8 cellular contexts compared by ENCODE assay signal in genomic region chr4:2797545-2798305, GRCh38. TPM values are rescaled to one million over a fixed set of nuclear protein-coding genes. Genes with fewer than 3 reads are reported as not detected.
DNase-seq lines count a peak whose midpoint lies in the region; ATAC-seq and TF ChIP-seq lines count a peak whose summit lies in the region.

No MANE protein-coding gene starts in this region.

- ATAC-seq in GM18519 (IDR thresholded peaks at IDR 0.05; ENCODE audit: low FRiP score, unreplicated experiment), result no peak

- no peak overlapping the region for H3K27ac ChIP-seq in HEK293 (ENCODE audit: extremely low read depth, low read depth, low read length)
- peak overlapping the region; percentile 76 to 89 (median 86) for H3K27ac ChIP-seq in esophagus squamous epithelium
- H3K27ac ChIP-seq in skin epidermis, result peak overlapping the region; percentile 19 to 96 (median 92)
- no peak overlapping the region for H3K27ac ChIP-seq in SJCRH30

- no peaks in the 10 kb centered on the region for H3K36me3 ChIP-seq in HEK293 (ENCODE audit: control insufficient read depth in 2 of 2, insufficient read depth in 1 of 2, low read length in 2 of 2)
- no peaks in the 10 kb centered on the region for H3K36me3 ChIP-seq in esophagus squamous epithelium
- H3K36me3 ChIP-seq in SJCRH30, result no peaks in the 10 kb centered on the region

- POLR2A ChIA-PET in HEK293 (lab: Yijun Ruan, JAX), result no interaction called here

- TF ChIP-seq CTCF in HEK293 (tag by site-specific recombination; IDR thresholded peaks at IDR 0.05), result no peak
- no peak for TF ChIP-seq CTCF in esophagus squamous epithelium (IDR thresholded peaks at IDR 0.05)

- H3K4me3 ChIP-seq in HEK293 (ENCODE audit: low read depth, low read length) (no peak overlapping the region), esophagus squamous epithelium (peak overlapping the region in 1 of 4 donors; percentile 52), skin epidermis (peak overlapping the region in 4 of 7 experiments; percentile 1 to 37 (median 24)), SJCRH30 (no peak overlapping the region)

- intact Hi-C loops in esophagus squamous epithelium (cut with DNase I), result no loop called here

- H3K9me3 ChIP-seq in HEK293 (ENCODE audit: control insufficient read depth, insufficient read depth, low read depth, low read length) (no peaks in the 10 kb centered on the region), esophagus squamous epithelium (no peaks in the 10 kb centered on the region), SJCRH30 (replicated peaks) (no peaks in the 10 kb centered on the region)

- no peak for TF ChIP-seq POLR2A in esophagus squamous epithelium (IDR thresholded peaks at IDR 0.05)

- H3K4me1 ChIP-seq in HEK293 (ENCODE audit: control insufficient read depth, insufficient read depth, low read length) (no peaks in the 10 kb centered on the region), esophagus squamous epithelium (peaks cover 88 to 100% (median 88%) of the 10 kb centered on the region in 3 donors), SJCRH30 (peaks cover 58% of the 10 kb centered on the region)

- 67 to 85% methylated on average over 4 to 11 of the region's 23 CpGs for WGBS in esophagus squamous epithelium, 2 donors

- CTCF ChIA-PET in HEK293 (lab: Yijun Ruan, JAX), result no interaction called here

- peak; percentile 68 for DNase-seq in activated CD4-positive, alpha-beta T cell treated with anti-CD3 and anti-CD28 coated beads for 48 hours
- no peak for DNase-seq in esophagus squamous epithelium (lab: John Stamatoyannopoulos, UW)
- no peak for DNase-seq in medulla oblongata (ENCODE audit: extremely low spot score)
- DNase-seq in NCI-H226, result no peak
- no peak for DNase-seq in SJCRH30

- H3K27me3 ChIP-seq in esophagus squamous epithelium (no peaks in the 10 kb centered on the region), SJCRH30 (no peaks in the 10 kb centered on the region)

TF ChIP-seq in HEK293, 187 proteins besides CTCF, POLR2A, EP300 and RAD21:
- TF ChIP-seq ZNF600 (tag by site-specific recombination; IDR thresholded peaks at IDR 0.05), result 0 out of 2 replicates have a peak, but pooled peaks have one; percentile 13
- TF ChIP-seq ZBTB26 (tag by site-specific recombination; optimal IDR thresholded peaks at IDR 0.05), result no peak

RNA-seq across cellular contexts. Expression of gene SH3BP2, which starts 4.8 kb away (rescaled TPM):
- total RNA-seq in esophagus squamous epithelium, result 10 to 100 TPM; 13.5 to 36.8 (median 34.0) TPM
- total RNA-seq in SJCRH30 (2014; rRNA removed; shearing (Covaris generic)), result 22.0 and 28.1 TPM in 2 replicates

RNA-seq across cellular contexts. Expression of gene TNIP2, which starts 41.6 kb away (rescaled TPM):
- 10 to 100 TPM; 40.1 to 58.2 (median 45.5) TPM for total RNA-seq in esophagus squamous epithelium
- total RNA-seq in SJCRH30 (2014; rRNA removed; shearing (Covaris generic)), result 25.8 and 28.8 TPM in 2 replicates

RNA-seq across cellular contexts. Expression of gene ADD1, which starts 45.9 kb away (rescaled TPM):
- total RNA-seq in esophagus squamous epithelium, result 100 to 1,000 TPM in 2 of 4 donors, 10 to 100 TPM in 2; 81.7 to 144 (median 103) TPM
- 131 and 139 TPM in 2 replicates for total RNA-seq in SJCRH30 (2014; rRNA removed; shearing (Covaris generic))

Comparison
In these comparisons a context has a peak if more than half of its experiments do, and no peak if none do; other contexts are left out.
1. H3K27ac ChIP-seq: peak in esophagus squamous epithelium (4 of 4) and skin epidermis (21 of 21); none in HEK293 (single experiment) and SJCRH30 (single experiment).
2. H3K4me3 ChIP-seq: peak in skin epidermis (4 of 7); none in HEK293 (single experiment) and SJCRH30 (single experiment).